Comparison of ENCODE assay signal across 29 cellular contexts in genomic region chr4:145933134-145933533, GRCh38. TPM values are rescaled to one million over a fixed set of nuclear protein-coding genes. Genes with fewer than 3 reads are reported as not detected.
A peak's percentile ranks its signal among the peaks of the same experiment; 100 is the strongest.
DNase-seq lines count a peak whose midpoint lies in the region; ATAC-seq and TF ChIP-seq lines count a peak whose summit lies in the region.
"Had no signal": no experiment of that assay in that cellular context is flagged by ENCODE, and none has a peak within 500 bp of the region (broad histone marks: within the 10 kb centered on the region; RNA-seq: fewer than 3 reads in every experiment).

No MANE protein-coding gene starts in this region.

- H3K9me3 ChIP-seq in gastrocnemius medialis: no peaks in the 10 kb centered on the region
- H3K9me3 ChIP-seq: adrenal gland, left ventricle myocardium inferior, Peyer's patch had no signal

- TF ChIP-seq POLR2A in gastrocnemius medialis (IDR thresholded peaks at IDR 0.05): no peak

- in situ Hi-C loops in gastrocnemius medialis (cut with MboI; ENCODE audit: low sequenced_read_pairs in 4 of 4): loop anchor here in 2 of 4 donors (10.0 to 25.0 kb wide), 2 partner anchors 196 to 198 kb away; no protein-coding TSS in a partner anchor

- peak overlapping the region; percentile 4 to 94 (median 92) for H3K27ac ChIP-seq in gastrocnemius medialis
- H3K27ac ChIP-seq: BLaER1, HL-60, Peyer's patch had no signal

- intact Hi-C loops in gastrocnemius medialis (cut with DNase I; ENCODE audit: low total_unique reads): no loop called here

- TF ChIP-seq CTCF in gastrocnemius medialis (IDR thresholded peaks at IDR 0.05 in 4 of 5, conservative IDR thresholded peaks at IDR 0.05 in 1 of 5): no peak
- TF ChIP-seq CTCF in omental fat pad (IDR thresholded peaks at IDR 0.05): no peak

- H3K4me1 ChIP-seq in gastrocnemius medialis: peaks cover 43 to 46% of the 10 kb centered on the region in 2 donors

- no peak overlapping the region for H3K4me3 ChIP-seq in gastrocnemius medialis
- H3K4me3 ChIP-seq: adrenal gland, BLaER1, coronary artery, left ventricle myocardium inferior, Peyer's patch had no signal

- no peaks in the 10 kb centered on the region for H3K27me3 ChIP-seq in gastrocnemius medialis
- H3K27me3 ChIP-seq: adrenal gland, BLaER1, Peyer's patch had no signal

- ATAC-seq in gastrocnemius medialis (no peak), omental fat pad (ENCODE audit: low FRiP score) (no peak), HG03095 (IDR thresholded peaks at IDR 0.05; ENCODE audit: unreplicated experiment) (no peak)
- ATAC-seq: effector memory CD8-positive, alpha-beta T cell; HCT116; naive thymus-derived CD4-positive, alpha-beta T cell had no signal

- DNase-seq in ELR (ENCODE audit: low read depth) (peak; percentile 40), M059J (ENCODE audit: low read depth) (peak; percentile 18), fibroblast of peridontal ligament (ENCODE audit: extremely low read depth) (peak; percentile 43), gastrocnemius medialis (no peak), NOMO-1 treated with dmso at 0.1 percent for 144 hours (lab: John Stamatoyannopoulos, UW; ENCODE audit: unreplicated experiment) (no peak), NCI-H748 (lab: John Stamatoyannopoulos, UW; ENCODE audit: unreplicated experiment) (no peak), omental fat pad (ENCODE audit: low spot score) (no peak)
- DNase-seq: activated naive CD4-positive, alpha-beta T cell treated with Interleukin-2 at 50 U/mL for 16 hours; activated T-cell treated with anti-CD3 and anti-CD28 coated beads, Interleukin-2, amount 50 U/mL, for 24 hours; adrenal gland; effector memory CD8-positive, alpha-beta T cell; GF-D8; left ventricle myocardium inferior; naive thymus-derived CD4-positive, alpha-beta T cell; NCI-H1048; NCI-H1694 treated with DMSO at 0.1 percent for 48 hours; NCI-H2171; NCI-H510A treated with DMSO at 0.1 percent for 48 hours; occipital lobe; Peyer's patch; retina; SHP77 treated with DMSO at 0.1 percent for 48 hours; stimulated activated CD4-positive, alpha-beta T cell treated with anti-CD3 and anti-CD28 coated beads, Interleukin-2, amount 100 ng/mL, for 24 hours; T1000 had no signal

- no peaks in the 10 kb centered on the region for H3K36me3 ChIP-seq in gastrocnemius medialis
- H3K36me3 ChIP-seq: adrenal gland, left ventricle myocardium inferior, Peyer's patch had no signal

RNA-seq across cellular contexts. Expression of gene ZNF827, which starts 5.5 kb away (rescaled TPM):
- 3.5 and 9.2 TPM in 2 replicates for total RNA-seq in M059J (2014; rRNA removed; shearing (Covaris generic))
- total RNA-seq in gastrocnemius medialis: 10 to 100 TPM in 2 of 4 donors, 1 to 10 TPM in 2; 7.2 to 16.1 (median 10.9) TPM
- total RNA-seq in omental fat pad: 10 to 100 TPM in 1 of 4 donors, 1 to 10 TPM in 3; 5.2 to 11.8 (median 7.1) TPM

Comparison
In these comparisons a context has a peak if more than half of its experiments do, and no peak if none do; other contexts are left out.
1. DNase-seq: peak in ELR (single experiment), M059J (single experiment) and fibroblast of peridontal ligament (single experiment); none in gastrocnemius medialis (0 of 2), NOMO-1 treated with dmso at 0.1 percent for 144 hours (single experiment), NCI-H748 (single experiment) and omental fat pad (single experiment).